In the genomic region with DNA sequence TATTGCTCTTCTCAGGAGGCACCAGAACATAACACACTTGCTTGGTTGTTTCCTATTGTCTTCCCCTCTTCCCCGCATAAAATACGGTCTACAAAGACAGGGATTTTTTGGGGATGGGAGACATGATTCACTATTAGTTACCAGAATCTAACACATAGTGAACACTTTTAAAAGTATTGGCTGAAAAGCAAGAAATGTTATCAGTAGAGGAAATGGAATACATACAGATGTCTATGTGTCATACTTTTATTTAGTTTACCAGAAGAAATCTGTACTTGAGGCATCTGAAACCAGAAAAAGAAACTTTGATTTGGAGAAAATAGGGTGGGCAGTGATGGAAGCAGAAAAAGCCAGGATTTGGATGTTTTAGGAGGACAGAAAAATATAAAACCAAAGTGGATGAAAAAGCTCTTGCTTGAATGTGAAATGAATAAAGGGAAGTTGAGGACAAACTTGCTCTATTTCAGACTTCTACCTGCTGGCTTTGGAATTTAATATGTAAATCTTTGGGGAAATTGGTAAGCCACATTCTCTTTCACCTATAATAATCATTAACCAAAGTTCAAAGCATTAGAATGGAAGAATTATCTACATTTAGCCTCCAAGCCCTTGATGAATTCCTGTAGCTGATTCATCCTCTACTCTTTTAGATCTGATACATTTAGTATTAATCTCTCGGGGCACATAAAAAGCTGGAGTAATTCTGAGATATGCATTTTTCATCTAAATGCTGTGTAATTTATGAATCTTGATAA, we compare ENCODE assay signal across 23 cellular contexts.
DNase-seq lines count a peak whose midpoint lies in the region; ATAC-seq, FAIRE-seq and TF ChIP-seq lines count a peak whose summit lies in the region.
"Had no signal": no experiment of that assay in that cellular context is flagged by ENCODE, and none has a peak within 500 bp of the region (broad histone marks: within the 10 kb centered on the region; RNA-seq: fewer than 3 reads in every experiment).

No MANE protein-coding gene starts in this region.

- H3K79me2 ChIP-seq in endothelial cell of umbilical vein (ENCODE audit: control insufficient read depth, insufficient read depth, low read length) = no peaks in the 10 kb centered on the region

- WGBS in mesenchymal stem cell = no CpG with 5 or more reads among the region's 3 CpGs

- POLR2A ChIA-PET in endothelial cell of umbilical vein (lab: Charles Lee) = no interaction called here
- POLR2A ChIA-PET in naive thymus-derived CD4-positive, alpha-beta T cell (lab: Charles Lee) = no interaction called here

- no peak overlapping the region for H3K27ac Mint-ChIP-seq in naive thymus-derived CD4-positive, alpha-beta T cell
- H3K27ac Mint-ChIP-seq: CD4-positive, alpha-beta T cell had no signal

- no peaks in the 10 kb centered on the region for H3K4me1 Mint-ChIP-seq in naive thymus-derived CD4-positive, alpha-beta T cell

- BruUV-seq in endothelial cell of umbilical vein (replicated peaks; lab: Mats Ljungman, UMichigan) = TSS peak; percentile 67

- TF ChIP-seq CTCF in endothelial cell of umbilical vein (IDR thresholded peaks at IDR 0.05; ENCODE audit: extremely low read depth in 1 of 2, insufficient read depth in 1 of 2, low read depth in 1 of 2, low read length in 2 of 2) = no peak
- no peak for TF ChIP-seq CTCF in colonic mucosa (IDR thresholded peaks at IDR 0.05)

- H3K27me3 ChIP-seq in endothelial cell of umbilical vein (ENCODE audit: control insufficient read depth in 2 of 2, insufficient read depth in 2 of 2, low read length in 2 of 2) (no peaks in the 10 kb centered on the region), mesenchymal stem cell (ENCODE audit: control insufficient read depth in 1 of 2, insufficient read depth in 1 of 2, low read length in 2 of 2) (no peaks in the 10 kb centered on the region), colonic mucosa (no peaks in the 10 kb centered on the region)
- no peaks in the 10 kb centered on the region for H3K27me3 ChIP-seq in naive thymus-derived CD4-positive, alpha-beta T cell (ENCODE audit: control insufficient read depth in 2 of 2, insufficient read depth in 2 of 2, low read length in 2 of 2)

- no peak overlapping the region for H2BK15ac ChIP-seq in mesenchymal stem cell (ENCODE audit: low read depth, poor library complexity, severe bottlenecking)

- TF ChIP-seq POLR2A in endothelial cell of umbilical vein (IDR thresholded peaks at IDR 0.05; ENCODE audit: low read depth, low read length) = no peak

- FAIRE-seq in endothelial cell of umbilical vein (lab: Jason Lieb, UNC) = no peak
- FAIRE-seq: GM12878, GM19239 had no signal

- dilution Hi-C loops in endothelial cell of umbilical vein (cut with MboI; ENCODE audit: extremely low pct_ligation_motif_present, low sequenced_read_pairs) = no loop called here

- peaks cover 0 to 13% (median 11%) of the 10 kb centered on the region in 5 donors for H3K27me3 Mint-ChIP-seq in naive thymus-derived CD4-positive, alpha-beta T cell

- H3K23ac ChIP-seq in mesenchymal stem cell (ENCODE audit: low read length in 2 of 2) = no peak overlapping the region

- no peaks in the 10 kb centered on the region for H3K9me3 ChIP-seq in endothelial cell of umbilical vein (replicated peaks; ENCODE audit: control insufficient read depth, insufficient read depth, low read length)
- no peaks in the 10 kb centered on the region for H3K9me3 ChIP-seq in mesenchymal stem cell (ENCODE audit: control insufficient read depth, low read length)
- H3K9me3 ChIP-seq in naive thymus-derived CD4-positive, alpha-beta T cell (ENCODE audit: control insufficient read depth in 2 of 3, low read length in 3 of 3) = no peaks in the 10 kb centered on the region
- no peaks in the 10 kb centered on the region for H3K9me3 ChIP-seq in colonic mucosa
- H3K9me3 ChIP-seq: Caco-2 had no signal

- intact Hi-C loops in endothelial cell of umbilical vein (cut with micrococcal nuclease) (loop anchor here (1.0 to 2.0 kb wide), 3 partner anchors 31 to 218 kb away; no protein-coding TSS in a partner anchor), colonic mucosa (cut with DNase I) (no loop called here)
- intact Hi-C loops in naive thymus-derived CD4-positive, alpha-beta T cell (cut with micrococcal nuclease) = no loop called here

- H3K36me3 ChIP-seq in endothelial cell of umbilical vein (ENCODE audit: control insufficient read depth in 2 of 2, extremely low read depth in 1 of 2, insufficient read depth in 2 of 2, low read length in 2 of 2) (no peaks in the 10 kb centered on the region), mesenchymal stem cell (ENCODE audit: control insufficient read depth in 1 of 2, insufficient read depth in 2 of 2, low read depth in 1 of 2, low read length in 2 of 2) (peaks cover 0 to 12% of the 10 kb centered on the region in 2 experiments), colonic mucosa (no peaks in the 10 kb centered on the region)
- H3K36me3 ChIP-seq in naive thymus-derived CD4-positive, alpha-beta T cell (ENCODE audit: control insufficient read depth in 2 of 3, insufficient read depth in 3 of 3, low read length in 3 of 3) = no peaks in the 10 kb centered on the region

- peaks cover 0 to 5% (median 0%) of the 10 kb centered on the region in 11 donors for H3K9me3 Mint-ChIP-seq in naive thymus-derived CD4-positive, alpha-beta T cell
- H3K9me3 Mint-ChIP-seq: CD4-positive, alpha-beta T cell had no signal

- H3K9ac ChIP-seq in endothelial cell of umbilical vein (replicated peaks; ENCODE audit: extremely low read depth, insufficient read depth, low read length) (peak overlapping the region; percentile 37), mesenchymal stem cell (ENCODE audit: low read length) (peak overlapping the region; percentile 47), colonic mucosa (ENCODE audit: low read depth in 2 of 2, low read length in 2 of 2) (no peak overlapping the region)

- no peak overlapping the region for H4K91ac ChIP-seq in mesenchymal stem cell (ENCODE audit: low read length)

- H3K4me1 ChIP-seq in endothelial cell of umbilical vein (ENCODE audit: control insufficient read depth, extremely low read depth, insufficient read depth, low read length) (peaks cover 37% of the 10 kb centered on the region), mesenchymal stem cell (ENCODE audit: control insufficient read depth, insufficient read depth, low read depth, low read length) (no peaks in the 10 kb centered on the region), colonic mucosa (no peaks in the 10 kb centered on the region)
- H3K4me1 ChIP-seq in naive thymus-derived CD4-positive, alpha-beta T cell (ENCODE audit: control insufficient read depth in 2 of 2, insufficient read depth in 2 of 2, low read length in 2 of 2) = no peaks in the 10 kb centered on the region

- peak; percentile 8 for DNase-seq in AG08396 (ENCODE audit: low spot score)
- DNase-seq in NCI-H226 = peak; percentile 61
- DNase-seq in endothelial cell of umbilical vein (ENCODE audit: low read depth, low spot score) = peak; percentile 47
- no peak for DNase-seq in mesenchymal stem cell
- no peak for DNase-seq in pons (ENCODE audit: low spot score)
- no peak for DNase-seq in naive thymus-derived CD4-positive, alpha-beta T cell
- no peak for DNase-seq in colonic mucosa
- DNase-seq: Caco-2; CD4-positive, alpha-beta T cell; DMS153; GF-D8; GOT3; Karpas-422; NCI-H1417 treated with DMSO at 0.1 percent for 48 hours; NCI-H187 treated with DMSO at 0.1 percent for 48 hours; NCI-H345; NCI-H524 treated with DMSO at 0.1 percent for 48 hours; PC-9; SIG-M5 had no signal

- H3K27ac ChIP-seq in endothelial cell of umbilical vein (ENCODE audit: insufficient read depth, low read depth, low read length) = peak overlapping the region; percentile 59
- H3K27ac ChIP-seq in mesenchymal stem cell (ENCODE audit: low read length, poor library complexity, severe bottlenecking) = no peak overlapping the region
- H3K27ac ChIP-seq in naive thymus-derived CD4-positive, alpha-beta T cell (ENCODE audit: low read depth, low read length) = no peak overlapping the region
- H3K27ac ChIP-seq in colonic mucosa = no peak overlapping the region
- H3K27ac ChIP-seq: PC-9, RWPE1 had no signal

- H2BK5ac ChIP-seq in mesenchymal stem cell (ENCODE audit: low read depth, low read length, poor library complexity, severe bottlenecking) = no peak overlapping the region

- H2BK120ac ChIP-seq in mesenchymal stem cell (ENCODE audit: low read depth, low read length) = no peak overlapping the region

- H3K18ac ChIP-seq in mesenchymal stem cell (ENCODE audit: low read depth in 1 of 2, low read length in 2 of 2) = no peak overlapping the region

- no peak overlapping the region for H2AK5ac ChIP-seq in mesenchymal stem cell (ENCODE audit: low read length, severe bottlenecking)

- CTCF ChIA-PET in endothelial cell of umbilical vein (lab: Charles Lee) = interaction anchor here (1.5 kb wide), 1 partner anchor 25 kb away, joined by 4 read pairs; no protein-coding TSS in a partner anchor
- CTCF ChIA-PET in naive thymus-derived CD4-positive, alpha-beta T cell (lab: Charles Lee) = no interaction called here

- H3K79me1 ChIP-seq in mesenchymal stem cell (replicated peaks; ENCODE audit: low read length, poor library complexity, severe bottlenecking) = no peaks in the 10 kb centered on the region

- peak overlapping the region; percentile 89 for H3K4me2 ChIP-seq in endothelial cell of umbilical vein (ENCODE audit: insufficient read depth, low read length)
- no peak overlapping the region for H3K4me2 ChIP-seq in mesenchymal stem cell (ENCODE audit: low read length, poor library complexity, severe bottlenecking)
- H3K4me2 ChIP-seq: PC-9 had no signal

- H3K36me3 Mint-ChIP-seq in naive thymus-derived CD4-positive, alpha-beta T cell = no peaks in the 10 kb centered on the region

- no peak overlapping the region for H4K8ac ChIP-seq in mesenchymal stem cell (ENCODE audit: low read length)

- H3K4me3 Mint-ChIP-seq in naive thymus-derived CD4-positive, alpha-beta T cell = no peak overlapping the region
- H3K4me3 Mint-ChIP-seq: CD4-positive, alpha-beta T cell had no signal

- H2AFZ ChIP-seq in endothelial cell of umbilical vein (ENCODE audit: low read depth, low read length) = peak overlapping the region; percentile 81
- H2AFZ ChIP-seq in mesenchymal stem cell (ENCODE audit: low read depth, low read length) = no peak overlapping the region
- H2AFZ ChIP-seq: PC-9 had no signal

- H3K4me3 ChIP-seq in endothelial cell of umbilical vein (replicated peaks in 1 of 3; ENCODE audit: insufficient read depth in 1 of 3, low read depth in 1 of 3, low read length in 3 of 3) (peak overlapping the region in 1 of 3 experiments; percentile 36), mesenchymal stem cell (ENCODE audit: insufficient read depth in 1 of 2, low read depth in 1 of 2, low read length in 2 of 2) (peak overlapping the region in 1 of 2 experiments; percentile 9), colonic mucosa (no peak overlapping the region)
- H3K4me3 ChIP-seq in naive thymus-derived CD4-positive, alpha-beta T cell (ENCODE audit: low read length) = no peak overlapping the region
- H3K4me3 ChIP-seq: GM12878, PC-9 had no signal

- no peaks in the 10 kb centered on the region for H4K20me1 ChIP-seq in endothelial cell of umbilical vein (replicated peaks; ENCODE audit: control insufficient read depth, extremely low read depth, insufficient read depth, low read length)

- H2BK12ac ChIP-seq in mesenchymal stem cell (ENCODE audit: low read length in 2 of 2) = no peak overlapping the region

- H3K4ac ChIP-seq in mesenchymal stem cell (ENCODE audit: low read depth in 1 of 2, low read length in 2 of 2) = no peak overlapping the region

- H3K14ac ChIP-seq in mesenchymal stem cell (ENCODE audit: low read length in 2 of 2) = no peak overlapping the region

- H3K9me1 ChIP-seq in endothelial cell of umbilical vein (replicated peaks; ENCODE audit: control insufficient read depth, extremely low read depth, insufficient read depth, low read length) = no peaks in the 10 kb centered on the region

- ATAC-seq in HG02852 (IDR thresholded peaks at IDR 0.05; ENCODE audit: unreplicated experiment) = no peak
- no peak for ATAC-seq in naive thymus-derived CD4-positive, alpha-beta T cell
- ATAC-seq: GM12878 had no signal

Comparison
In these comparisons a context has a peak if more than half of its experiments do, and no peak if none do; other contexts are left out.
1. DNase-seq: peak in AG08396 (single experiment), NCI-H226 (single experiment) and endothelial cell of umbilical vein (single experiment); none in mesenchymal stem cell (single experiment), pons (single experiment), naive thymus-derived CD4-positive, alpha-beta T cell (0 of 9) and colonic mucosa (single experiment).
2. H3K9ac ChIP-seq: peak in endothelial cell of umbilical vein (single experiment) and mesenchymal stem cell (single experiment); none in colonic mucosa (0 of 2).